Comparison of ENCODE assay signal across 24 cellular contexts in the genomic region with DNA sequence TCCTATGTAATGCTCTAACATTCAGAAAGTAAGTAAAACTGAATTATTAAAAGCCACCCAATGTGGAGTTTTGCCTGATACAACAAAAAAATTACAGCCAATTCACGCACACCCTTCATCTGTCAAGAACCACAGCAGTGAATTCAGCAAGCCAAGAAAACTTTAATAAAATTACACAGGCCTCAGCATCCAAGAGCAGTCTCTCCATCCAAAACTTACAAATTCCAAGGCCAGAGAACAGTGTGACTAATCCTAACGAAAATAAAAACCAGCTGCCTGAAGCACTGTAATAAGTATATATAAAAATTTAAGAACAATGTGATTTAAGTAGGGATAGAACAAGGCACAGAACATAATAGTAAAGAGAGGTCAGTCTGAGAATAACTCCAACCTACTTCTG. TPM values are rescaled to one million over a fixed set of nuclear protein-coding genes. Genes with fewer than 3 reads are reported as not detected.
DNase-seq lines count a peak whose midpoint lies in the region; ATAC-seq and TF ChIP-seq lines count a peak whose summit lies in the region.
"Had no signal": no experiment of that assay in that cellular context is flagged by ENCODE, and none has a peak within 500 bp of the region (broad histone marks: within the 10 kb centered on the region; RNA-seq: fewer than 3 reads in every experiment).

No MANE protein-coding gene starts in this region.

- H3K9me3 ChIP-seq in heart left ventricle: no peaks in the 10 kb centered on the region
- H3K9me3 ChIP-seq in right cardiac atrium (ENCODE audit: control insufficient read depth, low read length): no peaks in the 10 kb centered on the region
- H3K9me3 ChIP-seq in aorta (ENCODE audit: control insufficient read depth, low read length): no peaks in the 10 kb centered on the region
- H3K9me3 ChIP-seq: A549, Caco-2, spleen had no signal

- ATAC-seq in heart left ventricle (peak; percentile 43 to 77 (median 60)), right cardiac atrium (peak; percentile 68 to 86), aorta (ENCODE audit: low FRiP score) (peak; percentile 78), left colon (no peak)
- ATAC-seq: activated naive CD4-positive, alpha-beta T cell treated with anti-CD3 and anti-CD28 coated beads, Interleukin-2, amount 50 U/mL, for 72 hours had no signal

- H3K4me3 ChIP-seq in heart left ventricle (no peak overlapping the region), right cardiac atrium (ENCODE audit: low read length) (no peak overlapping the region), aorta (ENCODE audit: low read length in 2 of 2) (no peak overlapping the region)
- H3K4me3 ChIP-seq: A549, spleen had no signal

- no TSS peak for BruUV-seq in MCF 10A (replicated peaks; lab: Mats Ljungman, UMichigan)

- H3K27me3 Mint-ChIP-seq in MCF 10A (ENCODE audit: insufficient read depth, unreplicated experiment): no peaks in the 10 kb centered on the region

- no peaks in the 10 kb centered on the region for H3K36me3 ChIP-seq in heart left ventricle
- H3K36me3 ChIP-seq in aorta (ENCODE audit: control insufficient read depth in 1 of 2, insufficient read depth in 2 of 2, low read length in 1 of 2): no peaks in the 10 kb centered on the region
- H3K36me3 ChIP-seq: spleen had no signal

- CTCF ChIA-PET in MCF 10A (lab: Yijun Ruan, JAX): interaction anchor here (1.1 to 5.8 kb wide), 11 partner anchors 12 to 378 kb away, joined by 3 to 139 read pairs (median 5); no protein-coding TSS in a partner anchor

- intact Hi-C loops in heart left ventricle (cut with DNase I): loop anchor here (2.0 to 10.0 kb wide), 11 partner anchors 208 to 598 kb away; no protein-coding TSS in a partner anchor
- intact Hi-C loops in cardiac septum (cut with DNase I): loop anchor here (5.0 kb wide), 2 partner anchors 211 to 366 kb away; no protein-coding TSS in a partner anchor
- intact Hi-C loops in right cardiac atrium (cut with DNase I): loop anchor here in 3 of 4 donors (5.0 to 10.0 kb wide), 4 partner anchors 208 to 498 kb away; no protein-coding TSS in a partner anchor
- intact Hi-C loops in aorta (cut with DNase I): loop anchor here in 1 of 2 donors (5.0 kb wide), 1 partner anchor 216 kb away; no protein-coding TSS in a partner anchor
- intact Hi-C loops in left colon (cut with DNase I, micrococcal nuclease): loop anchor here in 1 of 2 donors (10.0 kb wide), 1 partner anchor 208 kb away; no protein-coding TSS in a partner anchor
- intact Hi-C loops in MCF 10A (cut with micrococcal nuclease): loop anchor here (2.0 to 5.0 kb wide), 3 partner anchors 231 to 690 kb away; no protein-coding TSS in a partner anchor

- no peak overlapping the region for H3K27ac ChIP-seq in heart left ventricle
- H3K27ac ChIP-seq in right cardiac atrium (ENCODE audit: low read length): no peak overlapping the region
- H3K27ac ChIP-seq in aorta (ENCODE audit: low read depth in 1 of 2, low read length in 2 of 2): no peak overlapping the region
- H3K27ac ChIP-seq: A549, spleen had no signal

- POLR2A ChIA-PET in MCF 10A (lab: Yijun Ruan, JAX): interaction anchor here (1.1 kb wide), 1 partner anchor 210 kb away, joined by 3 read pairs; no protein-coding TSS in a partner anchor

- H3K27ac Mint-ChIP-seq in MCF 10A (ENCODE audit: low read depth, unreplicated experiment): no peak overlapping the region
- H3K27ac Mint-ChIP-seq: activated naive CD4-positive, alpha-beta T cell treated with anti-CD3 and anti-CD28 coated beads, Interleukin-2, amount 50 U/mL, for 72 hours; endodermal cell; stimulated activated naive CD8-positive, alpha-beta T cell treated with anti-CD3 and anti-CD28 coated beads, Interleukin-15, Interleukin-2, amounts not matched to agents 100 ng/mL and 50 ng/mL, for 24 hours had no signal

- TF ChIP-seq CTCF in heart left ventricle (IDR thresholded peaks at IDR 0.05): no peak
- no peak for TF ChIP-seq CTCF in MCF 10A (IDR thresholded peaks at IDR 0.05; ENCODE audit: unreplicated experiment)

- H3K9me3 Mint-ChIP-seq in MCF 10A (ENCODE audit: unreplicated experiment): no peaks in the 10 kb centered on the region
- H3K9me3 Mint-ChIP-seq: activated naive CD4-positive, alpha-beta T cell treated with anti-CD3 and anti-CD28 coated beads, Interleukin-2, amount 50 U/mL, for 72 hours; endodermal cell; stimulated activated naive CD8-positive, alpha-beta T cell treated with anti-CD3 and anti-CD28 coated beads, Interleukin-15, Interleukin-2, amounts not matched to agents 100 ng/mL and 50 ng/mL, for 24 hours had no signal

- 28 to 59% (median 37%) methylated on average over 2 of the region's 2 CpGs for WGBS in heart left ventricle, 4 donors
- 22% methylated on average over 2 of the region's 2 CpGs for WGBS in right cardiac atrium
- WGBS in aorta, 2 donors: 1 to 2% methylated on average over 2 of the region's 2 CpGs

- no peak overlapping the region for H3K4me3 Mint-ChIP-seq in MCF 10A (ENCODE audit: unreplicated experiment)
- H3K4me3 Mint-ChIP-seq: endodermal cell; stimulated activated naive CD8-positive, alpha-beta T cell treated with anti-CD3 and anti-CD28 coated beads, Interleukin-15, Interleukin-2, amounts not matched to agents 100 ng/mL and 50 ng/mL, for 24 hours had no signal

- H3K36me3 Mint-ChIP-seq in MCF 10A (ENCODE audit: insufficient read depth, unreplicated experiment): no peaks in the 10 kb centered on the region
- H3K36me3 Mint-ChIP-seq: activated naive CD4-positive, alpha-beta T cell treated with anti-CD3 and anti-CD28 coated beads, Interleukin-2, amount 50 U/mL, for 72 hours had no signal

- TF ChIP-seq POLR2A in heart left ventricle (IDR thresholded peaks at IDR 0.05): no peak

- H3K4me1 Mint-ChIP-seq in MCF 10A (ENCODE audit: insufficient read depth, unreplicated experiment): no peaks in the 10 kb centered on the region
- H3K4me1 Mint-ChIP-seq: endodermal cell had no signal

- peaks cover 0 to 6% (median 0%) of the 10 kb centered on the region in 12 donors for H3K4me1 ChIP-seq in heart left ventricle
- H3K4me1 ChIP-seq in right cardiac atrium (ENCODE audit: control insufficient read depth, insufficient read depth, low read length): peaks cover 2% of the 10 kb centered on the region
- peaks cover 0 to 3% of the 10 kb centered on the region in 2 donors for H3K4me1 ChIP-seq in aorta (ENCODE audit: control insufficient read depth in 1 of 2, insufficient read depth in 2 of 2, low read length in 2 of 2)
- H3K4me1 ChIP-seq: A549, Caco-2, spleen had no signal

- no peaks in the 10 kb centered on the region for H3K27me3 ChIP-seq in heart left ventricle
- no peaks in the 10 kb centered on the region for H3K27me3 ChIP-seq in right cardiac atrium (ENCODE audit: control insufficient read depth, insufficient read depth)
- H3K27me3 ChIP-seq in aorta (ENCODE audit: control insufficient read depth in 1 of 2, insufficient read depth in 2 of 2, low read length in 1 of 2): no peaks in the 10 kb centered on the region
- H3K27me3 ChIP-seq: spleen had no signal

- no peak for DNase-seq in heart left ventricle
- DNase-seq in cardiac septum (ENCODE audit: low spot score): no peak
- peak; percentile 47 for DNase-seq in astrocyte of the hippocampus (ENCODE audit: low read depth, low spot score)
- DNase-seq in right cardiac atrium: no peak
- no peak for DNase-seq in aorta
- DNase-seq in left colon: no peak
- no peak for DNase-seq in MCF 10A (ENCODE audit: unreplicated experiment)
- no peak for DNase-seq in GOT3 (lab: John Stamatoyannopoulos, UW)
- DNase-seq: activated CD4-positive, alpha-beta T cell treated with anti-CD3 and anti-CD28 coated beads for 4 hours; activated T-cell treated with anti-CD3 and anti-CD28 coated beads for 4 hours; Caco-2; central memory CD4-positive, alpha-beta T cell; endodermal cell; Kasumi-1; NCI-H1694; NCI-H446 treated with DMSO at 0.1 percent for 48 hours; nucleus accumbens; spleen; T1000 had no signal

RNA-seq across cellular contexts. Expression of a gene that starts 54.2 kb away (rescaled TPM):
- total RNA-seq in heart left ventricle (not detected), cardiac septum (not detected), right cardiac atrium (not detected), aorta (not detected), left colon (not detected), MCF 10A (2022) (not detected in 2 replicates)
- polyA plus RNA-seq in heart left ventricle (not detected), right cardiac atrium (not detected), aorta (not detected)
- total RNA-seq: activated naive CD4-positive, alpha-beta T cell treated with anti-CD3 and anti-CD28 coated beads, Interleukin-2, amount 50 U/mL, for 72 hours; Caco-2; endodermal cell; glomerular endothelial cell; spleen; ureter had no signal
- polyA plus RNA-seq: A549, spleen had no signal
